12 cellular contexts compared by ENCODE assay signal in genomic region chr12:59444932-59445331, GRCh38.
DNase-seq lines count a peak whose midpoint lies in the region; ATAC-seq, FAIRE-seq and TF ChIP-seq lines count a peak whose summit lies in the region.
"Had no signal": no experiment of that assay in that cellular context is flagged by ENCODE, and none has a peak within 500 bp of the region (broad histone marks: within the 10 kb centered on the region; RNA-seq: fewer than 3 reads in every experiment).

No MANE protein-coding gene starts in this region.

- TF ChIP-seq POLR2A in HCT116 (IDR thresholded peaks at IDR 0.05; ENCODE audit: borderline replicate concordance, extremely low read depth, insufficient read depth, insufficient read length) = no peak
- TF ChIP-seq POLR2A in H54 (IDR thresholded peaks at IDR 0.05; ENCODE audit: low read depth, low read length) = no peak

- H3K27ac ChIP-seq in SK-N-SH (ENCODE audit: low read depth in 2 of 2, low read length in 1 of 2) = no peak overlapping the region
- no peak overlapping the region for H3K27ac ChIP-seq in HCT116 (ENCODE audit: low read depth, low read length)
- H3K27ac ChIP-seq: colonic mucosa, SJSA1 had no signal

- intact Hi-C loops in HCT116 (cut with micrococcal nuclease) = no loop called here

- H3K9me3 ChIP-seq in SK-N-SH = peaks cover 2% of the 10 kb centered on the region; the same call in 1 of the 2 replicates
- H3K9me3 ChIP-seq in HCT116 (ENCODE audit: control insufficient read depth in 1 of 2, insufficient read depth in 1 of 2, low read depth in 1 of 2, low read length in 2 of 2) = peaks cover 0 to 8% of the 10 kb centered on the region in 2 experiments; a peak in 1 of 4 replicates
- H3K9me3 ChIP-seq: colonic mucosa, SJSA1 had no signal

- POLR2A ChIA-PET in SK-N-SH (lab: Yijun Ruan, JAX) = no interaction called here
- POLR2A ChIA-PET in HCT116 (lab: Charles Lee) = no interaction called here
- POLR2A ChIA-PET in activated CD8-positive, alpha-beta T cell treated with anti-CD3 and anti-CD28 coated beads, Interleukin-2, amount 10 ng/mL, durations not matched to agents 7 days and 5 days (lab: Charles Lee) = no interaction called here

- TF ChIP-seq CTCF in SK-N-SH (IDR thresholded peaks at IDR 0.05) (peak; percentile 34), HCT116 (IDR thresholded peaks at IDR 0.05 in 2 of 3, conservative IDR thresholded peaks at IDR 0.05 in 1 of 3; ENCODE audit: borderline replicate concordance in 1 of 3, insufficient read depth in 1 of 3, low read depth in 2 of 3, low read length in 2 of 3) (no peak)

- no peaks in the 10 kb centered on the region for H3K4me1 ChIP-seq in SK-N-SH (ENCODE audit: control insufficient read depth in 1 of 2, insufficient read depth in 2 of 2, low read depth in 1 of 2, low read length in 1 of 2)
- no peaks in the 10 kb centered on the region for H3K4me1 ChIP-seq in HCT116 (ENCODE audit: control insufficient read depth in 1 of 2, insufficient read depth in 2 of 2, low read length in 2 of 2)
- H3K4me1 ChIP-seq: colonic mucosa, SJSA1 had no signal

- no peak overlapping the region for H3K4me3 Mint-ChIP-seq in activated CD8-positive, alpha-beta T cell treated with anti-CD3 and anti-CD28 coated beads, Interleukin-2, amount 10 ng/mL, durations not matched to agents 7 days and 5 days

- H4K20me1 ChIP-seq in SK-N-SH (ENCODE audit: insufficient read depth) (no peaks in the 10 kb centered on the region), HCT116 (ENCODE audit: insufficient read depth) (no peaks in the 10 kb centered on the region; the same call in 1 of the 2 replicates)

- no peaks in the 10 kb centered on the region for H3K4me1 Mint-ChIP-seq in activated CD8-positive, alpha-beta T cell treated with anti-CD3 and anti-CD28 coated beads, Interleukin-2, amount 10 ng/mL, durations not matched to agents 7 days and 5 days (ENCODE audit: low read depth)

- no peak for ATAC-seq in SK-N-SH treated with all-trans-retinoic acid at 6 μM for 48 hours
- ATAC-seq in HCT116 = no peak
- no peak for ATAC-seq in activated CD8-positive, alpha-beta T cell treated with anti-CD3 and anti-CD28 coated beads, Interleukin-2, amount 10 ng/mL, durations not matched to agents 7 days and 5 days

- H3K36me3 ChIP-seq in SK-N-SH (replicated peaks in 1 of 2; ENCODE audit: control insufficient read depth in 1 of 2, insufficient read depth in 2 of 2, low read length in 1 of 2) (no peaks in the 10 kb centered on the region), HCT116 (ENCODE audit: control insufficient read depth in 1 of 2, insufficient read depth in 2 of 2, low read length in 2 of 2) (no peaks in the 10 kb centered on the region)
- H3K36me3 ChIP-seq: colonic mucosa, SJSA1 had no signal

- no peak overlapping the region for H3K4me2 ChIP-seq in SK-N-SH
- no peak overlapping the region for H3K4me2 ChIP-seq in HCT116 (ENCODE audit: low read length)

- RAD21 ChIA-PET in HCT116 (lab: Charles Lee; ENCODE audit: low non-redundant PET in 1 of 2, low total read pairs in 2 of 2, uncharacterized antibody in 2 of 2, unreplicated experiment in 2 of 2) = no interaction called here

- H3K9me2 ChIP-seq in SK-N-SH (no peaks in the 10 kb centered on the region), HCT116 (ENCODE audit: insufficient read depth) (no peaks in the 10 kb centered on the region)

- H3K4me3 ChIP-seq in SK-N-SH (ENCODE audit: low read depth in 2 of 2, low read length in 1 of 2) (no peak overlapping the region), HCT116 (replicated peaks in 1 of 2; ENCODE audit: low read depth in 1 of 2, low read length in 2 of 2) (no peak overlapping the region)
- H3K4me3 ChIP-seq: colonic mucosa, SJSA1 had no signal

- no peak for FAIRE-seq in H54 (lab: Jason Lieb, UNC)

- no peaks in the 10 kb centered on the region for H3F3A ChIP-seq in SK-N-SH (replicated peaks; ENCODE audit: insufficient read depth)

- no peaks in the 10 kb centered on the region for H3K36me3 Mint-ChIP-seq in activated CD8-positive, alpha-beta T cell treated with anti-CD3 and anti-CD28 coated beads, Interleukin-2, amount 10 ng/mL, durations not matched to agents 7 days and 5 days (ENCODE audit: low read depth)

- H3K27me3 ChIP-seq in SK-N-SH (ENCODE audit: insufficient read depth) (no peaks in the 10 kb centered on the region), HCT116 (ENCODE audit: insufficient read depth, low read length) (no peaks in the 10 kb centered on the region)
- H3K27me3 ChIP-seq: colonic mucosa, SJSA1 had no signal

- 0% methylated on average over 1 of the region's 1 CpG for WGBS in SK-N-SH (ENCODE audit: low lambda C conversion rate)

- no peak for TF ChIP-seq EP300 in SK-N-SH (IDR thresholded peaks at IDR 0.05; ENCODE audit: borderline replicate concordance in 1 of 2, low read depth in 1 of 2, low read length in 1 of 2)

- H3K79me2 ChIP-seq in SK-N-SH (ENCODE audit: insufficient read depth) (no peaks in the 10 kb centered on the region), HCT116 (ENCODE audit: insufficient read depth, low read length) (no peaks in the 10 kb centered on the region; the same call in 1 of the 2 replicates)

- H3K27me3 Mint-ChIP-seq in activated CD8-positive, alpha-beta T cell treated with anti-CD3 and anti-CD28 coated beads, Interleukin-2, amount 10 ng/mL, durations not matched to agents 7 days and 5 days (ENCODE audit: low read depth) = no peaks in the 10 kb centered on the region

- TF ChIP-seq RAD21 in SK-N-SH (IDR thresholded peaks at IDR 0.05; ENCODE audit: low read length) (no peak), HCT116 (IDR thresholded peaks at IDR 0.05; ENCODE audit: low read depth) (peak; percentile 43)

- H3K27ac Mint-ChIP-seq in activated CD8-positive, alpha-beta T cell treated with anti-CD3 and anti-CD28 coated beads, Interleukin-2, amount 10 ng/mL, durations not matched to agents 7 days and 5 days = no peak overlapping the region

- DNase-seq in SK-N-SH (no peak), HCT116 (ENCODE audit: low read depth, low spot score) (no peak), kidney tubule cell (ENCODE audit: low spot score) (peak; percentile 7), MV-4-11 (lab: John Stamatoyannopoulos, UW) (no peak), NCI-H1436 (lab: John Stamatoyannopoulos, UW) (no peak), H54 (ENCODE audit: insufficient read length, low spot score) (no peak)
- DNase-seq in activated CD8-positive, alpha-beta T cell treated with anti-CD3 and anti-CD28 coated beads, Interleukin-2, amount 10 ng/mL, durations not matched to agents 7 days and 5 days = peak; percentile 27
- DNase-seq: colonic mucosa, GOT3, nucleus accumbens had no signal

- H2AFZ ChIP-seq in SK-N-SH (ENCODE audit: low read depth) = no peak overlapping the region
- no peak overlapping the region for H2AFZ ChIP-seq in HCT116 (ENCODE audit: low read depth, low read length, poor library complexity, severe bottlenecking)

- no TSS peak for BruUV-seq in HCT116 (replicated peaks; lab: Mats Ljungman, UMichigan)

- H3K9ac ChIP-seq in SK-N-SH = no peak overlapping the region
- H3K9ac ChIP-seq in HCT116 (ENCODE audit: low read length) = no peak overlapping the region

- H3K9me3 Mint-ChIP-seq in activated CD8-positive, alpha-beta T cell treated with anti-CD3 and anti-CD28 coated beads, Interleukin-2, amount 10 ng/mL, durations not matched to agents 7 days and 5 days (ENCODE audit: insufficient read depth) = peaks cover 4% of the 10 kb centered on the region

- CTCF ChIA-PET in SK-N-SH (lab: Yijun Ruan, JAX) = no interaction called here
- CTCF ChIA-PET in HCT116 (lab: Charles Lee) = no interaction called here
- CTCF ChIA-PET in activated CD8-positive, alpha-beta T cell treated with anti-CD3 and anti-CD28 coated beads, Interleukin-2, amount 10 ng/mL, durations not matched to agents 7 days and 5 days (lab: Charles Lee) = interaction anchor here (0.9 to 1.3 kb wide), 2 partner anchors 12 to 362 kb away, joined by 3 to 4 read pairs; no protein-coding TSS in a partner anchor

TF ChIP-seq in SK-N-SH, 30 proteins besides CTCF, POLR2A, EP300 and RAD21 (continues in another document):
- no peak for TF ChIP-seq MEF2A (IDR thresholded peaks at IDR 0.05; ENCODE audit: borderline replicate concordance, low read depth)
- TF ChIP-seq POLR2AphosphoS5 (IDR thresholded peaks at IDR 0.05; ENCODE audit: low read depth, low read length) = no peak
- TF ChIP-seq USF1 (IDR thresholded peaks at IDR 0.05; ENCODE audit: borderline replicate concordance, low read depth) = no peak
- no peak for TF ChIP-seq ELF1 (IDR thresholded peaks at IDR 0.05)
- TF ChIP-seq RCOR1 (IDR thresholded peaks at IDR 0.05; ENCODE audit: low read length) = no peak

TF ChIP-seq in SK-N-SH treated with all-trans-retinoic acid at 6 μM for 48 hours, 23 proteins besides CTCF, POLR2A, EP300 and RAD21 (continues in another document):
- no peak for TF ChIP-seq ZNF8 (CRISPR knock-in tag; IDR thresholded peaks at IDR 0.05)
- no peak for TF ChIP-seq TCF4 (CRISPR knock-in tag; IDR thresholded peaks at IDR 0.05; ENCODE audit: borderline replicate concordance)
- no peak for TF ChIP-seq RARB (CRISPR knock-in tag; IDR thresholded peaks at IDR 0.05)
- no peak for TF ChIP-seq ZNF565 (CRISPR knock-in tag; conservative IDR thresholded peaks at IDR 0.05; ENCODE audit: low read depth)

TF ChIP-seq in HCT116, 20 proteins besides CTCF, POLR2A, EP300 and RAD21:
- TF ChIP-seq ATF3 (IDR thresholded peaks at IDR 0.05) = no peak

Comparison
In these comparisons a context has a peak if more than half of its experiments do, and no peak if none do; other contexts are left out.
1. DNase-seq: peak in activated CD8-positive, alpha-beta T cell treated with anti-CD3 and anti-CD28 coated beads, Interleukin-2, amount 10 ng/mL, durations not matched to agents 7 days and 5 days (single experiment) and kidney tubule cell (single experiment); none in SK-N-SH (single experiment), HCT116 (single experiment), MV-4-11 (single experiment), NCI-H1436 (single experiment) and H54 (single experiment).